ENCODE assay signal across 10 cellular contexts in the genomic region with DNA sequence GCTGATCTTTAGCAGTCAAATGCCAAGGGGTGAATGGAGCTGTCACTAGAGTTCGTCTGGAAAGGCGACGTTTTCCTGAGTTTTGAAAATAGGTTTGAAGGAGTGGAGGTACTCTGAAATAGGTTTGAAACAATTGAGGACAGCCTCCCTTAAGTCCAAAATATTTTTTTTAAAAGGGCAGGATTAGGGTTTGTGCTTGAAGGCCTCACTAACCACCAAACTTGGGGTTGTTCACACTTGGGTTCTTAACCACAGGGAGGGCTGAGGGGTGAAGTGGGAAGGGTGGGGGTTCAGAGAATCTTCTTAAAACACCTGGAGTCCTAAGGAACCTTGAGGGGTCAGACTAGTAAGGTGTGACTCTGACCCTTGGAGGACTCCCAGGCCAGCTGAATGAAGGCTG. TPM values are rescaled to one million over a fixed set of nuclear protein-coding genes. Genes with fewer than 3 reads are reported as not detected.
DNase-seq lines count a peak whose midpoint lies in the region; ATAC-seq, FAIRE-seq and TF ChIP-seq lines count a peak whose summit lies in the region.
"Had no signal": no experiment of that assay in that cellular context is flagged by ENCODE, and none has a peak within 500 bp of the region (broad histone marks: within the 10 kb centered on the region; RNA-seq: fewer than 3 reads in every experiment).

No MANE protein-coding gene starts in this region.

- H3F3A ChIP-seq in PC-3 (ENCODE audit: low read length, unreplicated experiment) = no peaks in the 10 kb centered on the region

- 92 to 98% (median 95%) methylated on average over 3 of the region's 3 CpGs for WGBS in small intestine, 3 donors

- intact Hi-C loops in PC-3 (cut with micrococcal nuclease) (no loop called here), cardiac septum (cut with DNase I) (loop anchor here (2.0 kb wide), 2 partner anchors 33 to 73 kb away; no protein-coding TSS in a partner anchor)

- no peak overlapping the region for H3K4me3 Mint-ChIP-seq in activated naive CD4-positive, alpha-beta T cell treated with anti-CD3 and anti-CD28 coated beads, Interleukin-2, amount 50 U/mL, for 24 hours
- H3K4me3 Mint-ChIP-seq in central memory CD8-positive, alpha-beta T cell = peak overlapping the region; percentile 23

- CTCF ChIA-PET in PC-3 (lab: Charles Lee) = interaction anchor here (0.7 to 1.5 kb wide), 6 partner anchors 17 to 626 kb away, joined by 3 to 11 read pairs (median 4); a partner anchor contains a TSS

- H2AFZ ChIP-seq in PC-3 (ENCODE audit: low read length) = peak overlapping the region; percentile 64

- no TSS peak for BruUV-seq in PC-3 (replicated peaks; lab: Mats Ljungman, UMichigan)

- POLR2A ChIA-PET in PC-3 (lab: Charles Lee; ENCODE audit: unreplicated experiment) = no interaction called here

- no peak for TF ChIP-seq CTCF in PC-3 (conservative IDR thresholded peaks at IDR 0.05; ENCODE audit: low read depth, low read length)

- H3K9me3 ChIP-seq in PC-3 (ENCODE audit: low read length) (no peaks in the 10 kb centered on the region), skeletal muscle satellite cell (replicated peaks; ENCODE audit: low read length) (no peaks in the 10 kb centered on the region), small intestine (ENCODE audit: control insufficient read depth, low read depth) (no peaks in the 10 kb centered on the region)

- no peak overlapping the region for H3K4me3 ChIP-seq in PC-3 (ENCODE audit: low read length)
- H3K4me3 ChIP-seq in skeletal muscle satellite cell (ENCODE audit: low read length) = no peak overlapping the region
- no peak overlapping the region for H3K4me3 ChIP-seq in small intestine (ENCODE audit: low read depth in 1 of 2, low read length in 2 of 2)

- H3K27ac Mint-ChIP-seq in activated naive CD4-positive, alpha-beta T cell treated with anti-CD3 and anti-CD28 coated beads, Interleukin-2, amount 50 U/mL, for 24 hours = peak overlapping the region; percentile 90
- peak overlapping the region; percentile 59 for H3K27ac Mint-ChIP-seq in central memory CD8-positive, alpha-beta T cell (ENCODE audit: low read depth)

- H3K4me1 ChIP-seq in PC-3 (ENCODE audit: insufficient read depth, low read length) (0 out of 2 replicates have a peak, but pooled peaks cover 6% of the 10 kb centered on the region), skeletal muscle satellite cell (ENCODE audit: control insufficient read depth, insufficient read depth, low read length) (peaks cover 13% of the 10 kb centered on the region), small intestine (ENCODE audit: control insufficient read depth in 2 of 2, insufficient read depth in 1 of 2, low read depth in 1 of 2, low read length in 1 of 2) (peaks cover 0 to 6% of the 10 kb centered on the region in 2 donors)

- H3K4me1 Mint-ChIP-seq in activated naive CD4-positive, alpha-beta T cell treated with anti-CD3 and anti-CD28 coated beads, Interleukin-2, amount 50 U/mL, for 24 hours = peaks cover 40% of the 10 kb centered on the region
- H3K4me1 Mint-ChIP-seq in central memory CD8-positive, alpha-beta T cell = peaks cover 46% of the 10 kb centered on the region

- no peaks in the 10 kb centered on the region for H3K9me3 Mint-ChIP-seq in activated naive CD4-positive, alpha-beta T cell treated with anti-CD3 and anti-CD28 coated beads, Interleukin-2, amount 50 U/mL, for 24 hours
- no peaks in the 10 kb centered on the region for H3K9me3 Mint-ChIP-seq in central memory CD8-positive, alpha-beta T cell

- H3K36me3 ChIP-seq in PC-3 (ENCODE audit: low read depth, low read length) = no peaks in the 10 kb centered on the region
- H3K36me3 ChIP-seq in skeletal muscle satellite cell (ENCODE audit: insufficient read depth, low read length) = no peaks in the 10 kb centered on the region
- H3K36me3 ChIP-seq in small intestine (ENCODE audit: control insufficient read depth in 2 of 2, insufficient read depth in 2 of 2, low read length in 2 of 2) = no peaks in the 10 kb centered on the region

- no peaks in the 10 kb centered on the region for H3K79me2 ChIP-seq in PC-3 (ENCODE audit: low read length)

- no peak for ATAC-seq in PC-3
- no peak for ATAC-seq in central memory CD8-positive, alpha-beta T cell (replicated peaks; ENCODE audit: extremely low read depth, poor library complexity, severe bottlenecking)

- DNase-seq in activated naive CD4-positive, alpha-beta T cell treated with anti-CD3 and anti-CD28 coated beads, Interleukin-2, amount 50 U/mL, for 16 hours = no peak
- DNase-seq in PC-3 = no peak
- no peak for DNase-seq in central memory CD8-positive, alpha-beta T cell (ENCODE audit: low spot score in 2 of 2)
- DNase-seq in GM03348 (ENCODE audit: low spot score) = no peak
- no peak for DNase-seq in small intestine
- DNase-seq in cardiac septum (ENCODE audit: low spot score) = no peak

- H3K27ac ChIP-seq in PC-3 (ENCODE audit: low read length) (no peak overlapping the region), small intestine (ENCODE audit: low read depth in 1 of 2, low read length in 1 of 2) (no peak overlapping the region)

- H3K27me3 Mint-ChIP-seq in activated naive CD4-positive, alpha-beta T cell treated with anti-CD3 and anti-CD28 coated beads, Interleukin-2, amount 50 U/mL, for 24 hours = no peaks in the 10 kb centered on the region
- H3K27me3 Mint-ChIP-seq in central memory CD8-positive, alpha-beta T cell = no peaks in the 10 kb centered on the region

- H3K36me3 Mint-ChIP-seq in activated naive CD4-positive, alpha-beta T cell treated with anti-CD3 and anti-CD28 coated beads, Interleukin-2, amount 50 U/mL, for 24 hours = no peaks in the 10 kb centered on the region
- H3K36me3 Mint-ChIP-seq in central memory CD8-positive, alpha-beta T cell (ENCODE audit: insufficient read depth) = peaks cover 1% of the 10 kb centered on the region

- H3K9me2 ChIP-seq in PC-3 (replicated peaks; ENCODE audit: low read length) = no peaks in the 10 kb centered on the region

- H3K9ac ChIP-seq in PC-3 (ENCODE audit: low read length) (no peak overlapping the region), skeletal muscle satellite cell (ENCODE audit: low read depth, low read length) (peak overlapping the region; percentile 55)

- H3K4me2 ChIP-seq in PC-3 (ENCODE audit: low read length) (no peak overlapping the region), skeletal muscle satellite cell (ENCODE audit: low read length) (no peak overlapping the region)

- FAIRE-seq in small intestine (lab: Jason Lieb, UNC) = no peak
- FAIRE-seq: frontal cortex had no signal

- no peaks in the 10 kb centered on the region for H4K20me1 ChIP-seq in PC-3 (ENCODE audit: low read length)

- H3K27me3 ChIP-seq in PC-3 (ENCODE audit: low read length) (no peaks in the 10 kb centered on the region), skeletal muscle satellite cell (ENCODE audit: control insufficient read depth, insufficient read depth, low read length) (no peaks in the 10 kb centered on the region), small intestine (ENCODE audit: control insufficient read depth in 2 of 2, insufficient read depth in 2 of 2, low read length in 2 of 2) (no peaks in the 10 kb centered on the region)

RNA-seq across cellular contexts. Expression of a gene that starts 3.5 kb away (rescaled TPM):
- total RNA-seq in PC-3 (2014; rRNA removed) = 0.15 TPM in 1 of 2 replicates, not detected in the other
- 1.7 and 4.8 TPM in 2 replicates for total RNA-seq in skeletal muscle satellite cell (2012; rRNA removed)
- polyA plus RNA-seq in small intestine = 1 to 10 TPM in 1 of 3 donors, under 1 TPM in 1, not detected in 1; under 0.01 to 2.6 TPM
- 4.9 TPM for total RNA-seq in cardiac septum
- polyA plus RNA-seq: neural cell had no signal

RNA-seq across cellular contexts. Expression of a gene that starts 7.4 kb away (rescaled TPM):
- total RNA-seq in PC-3 (2014; rRNA removed) (32.1 and 49.8 TPM in 2 replicates), cardiac septum (104 TPM)
- total RNA-seq in skeletal muscle satellite cell (2012; rRNA removed) = 58.8 and 79.7 TPM in 2 replicates
- polyA plus RNA-seq in small intestine = 10 to 100 TPM; 26.2 to 38.5 (median 29.3) TPM

RNA-seq across cellular contexts. Expression of a gene that starts 37.8 kb away (rescaled TPM):
- total RNA-seq in PC-3 (2014; rRNA removed) (46.6 and 58.9 TPM in 2 replicates), cardiac septum (115 TPM)
- total RNA-seq in skeletal muscle satellite cell (2012; rRNA removed) = 24.8 and 34.3 TPM in 2 replicates
- polyA plus RNA-seq in small intestine = 10 to 100 TPM; 32.2 to 45.4 (median 43.5) TPM

RNA-seq across cellular contexts. Expression of a gene that starts 51.4 kb away (rescaled TPM):
- total RNA-seq in PC-3 (2014; rRNA removed) (34.7 and 36.1 TPM in 2 replicates), cardiac septum (17.3 TPM)
- 38.7 and 76.3 TPM in 2 replicates for total RNA-seq in skeletal muscle satellite cell (2012; rRNA removed)
- 10 to 100 TPM; 20.6 to 31.3 (median 30.6) TPM for polyA plus RNA-seq in small intestine
